In genomic region chr7:115328018-115328417, GRCh38 we compare ENCODE assay signal across 34 cellular contexts.
"Had no signal": no experiment of that assay in that cellular context is flagged by ENCODE, and none has a peak within 500 bp of the region (broad histone marks: within the 10 kb centered on the region; RNA-seq: fewer than 3 reads in every experiment).

No MANE protein-coding gene starts in this region.

- H3K27ac Mint-ChIP-seq: activated CD4-positive, alpha-beta memory T cell treated with anti-CD3 and anti-CD28 coated beads for 36 hours; activated CD4-positive, alpha-beta T cell treated with anti-CD3 and anti-CD28 coated beads, Interleukin-2, amount 10 ng/mL, durations not matched to agents 24 days and 14 days; activated naive CD4-positive, alpha-beta T cell treated with anti-CD3 and anti-CD28 coated beads for 36 hours; activated naive CD8-positive, alpha-beta T cell treated with anti-CD3 and anti-CD28 coated beads for 36 hours; activated T-helper 1 cell treated with anti-CD3 and anti-CD28 coated beads, Interleukin-12 subunit alpha, Interleukin-12 subunit beta, Interleukin-2, Interleukin-4 antibody, amounts not matched to agents 30 ng/mL and 10 ng/mL and 1 ng/mL, durations not matched to agents 14 hours and 24 hours and 36 hours; natural killer cell treated with Interleukin-12 subunit alpha and Interleukin-12 subunit beta and Interleukin-15 and Interleukin-18, amount 100 ng/mL, for 72 hours; progenitor cell of endocrine pancreas; stimulated activated memory B cell treated with anti-CD40 and anti-IgM and Interleukin-4, amounts not matched to agents 10 μg/mL and 1 μg/mL and 100 μg/mL, for 72 hours; stimulated activated naive CD8-positive, alpha-beta T cell treated with anti-CD3 and anti-CD28 coated beads, Interleukin-15, amount 100 ng/mL, for 72 hours; T-helper 17 cell; type B pancreatic cell had no signal

- H3K27me3 Mint-ChIP-seq: activated CD4-positive, alpha-beta memory T cell treated with anti-CD3 and anti-CD28 coated beads for 36 hours; activated CD4-positive, alpha-beta T cell treated with anti-CD3 and anti-CD28 coated beads, Interleukin-2, amount 10 ng/mL, durations not matched to agents 24 days and 14 days; activated naive CD8-positive, alpha-beta T cell treated with anti-CD3 and anti-CD28 coated beads for 36 hours; progenitor cell of endocrine pancreas; stimulated activated memory B cell treated with anti-CD40 and anti-IgM and Interleukin-4, amounts not matched to agents 10 μg/mL and 1 μg/mL and 100 μg/mL, for 72 hours; stimulated activated naive CD8-positive, alpha-beta T cell treated with anti-CD3 and anti-CD28 coated beads, Interleukin-15, amount 100 ng/mL, for 72 hours; T-helper 17 cell; type B pancreatic cell had no signal

- H3K4me3 Mint-ChIP-seq: activated CD4-positive, alpha-beta memory T cell treated with anti-CD3 and anti-CD28 coated beads for 36 hours; activated CD4-positive, alpha-beta T cell treated with anti-CD3 and anti-CD28 coated beads, Interleukin-2, amount 10 ng/mL, durations not matched to agents 24 days and 14 days; activated naive CD4-positive, alpha-beta T cell treated with anti-CD3 and anti-CD28 coated beads for 36 hours; activated naive CD8-positive, alpha-beta T cell treated with anti-CD3 and anti-CD28 coated beads for 36 hours; activated T-helper 1 cell treated with anti-CD3 and anti-CD28 coated beads, Interleukin-12 subunit alpha, Interleukin-12 subunit beta, Interleukin-2, Interleukin-4 antibody, amounts not matched to agents 30 ng/mL and 10 ng/mL and 1 ng/mL, durations not matched to agents 14 hours and 24 hours and 36 hours; natural killer cell treated with Interleukin-12 subunit alpha and Interleukin-12 subunit beta and Interleukin-15 and Interleukin-18, amount 100 ng/mL, for 72 hours; stimulated activated memory B cell treated with anti-CD40 and anti-IgM and Interleukin-4, amounts not matched to agents 10 μg/mL and 1 μg/mL and 100 μg/mL, for 72 hours; stimulated activated naive CD8-positive, alpha-beta T cell treated with anti-CD3 and anti-CD28 coated beads, Interleukin-15, amount 100 ng/mL, for 72 hours; T-helper 17 cell; type B pancreatic cell had no signal

- H3K4me3 ChIP-seq: adrenal gland, left lung, lower lobe of right lung, ovary, uterus had no signal

- DNase-seq: activated CD4-positive, alpha-beta memory T cell treated with anti-CD3 and anti-CD28 coated beads for 36 hours; activated CD4-positive, alpha-beta T cell treated with anti-CD3 and anti-CD28 coated beads, Interleukin-2, amount 10 ng/mL, durations not matched to agents 24 days and 14 days; activated CD4-positive, CD25-positive, alpha-beta regulatory T cell treated with anti-CD3 and anti-CD28 coated beads, Interleukin-2, amount 50 U/mL, for 72 hours; activated CD8-positive, alpha-beta memory T cell treated with anti-CD3 and anti-CD28 coated beads, Interleukin-2, amount 50 U/mL, for 4 hours; activated effector memory CD4-positive, alpha-beta T cell treated with anti-CD3 and anti-CD28 coated beads, Interleukin-2, amount 50 U/mL, for 16 hours; activated naive CD4-positive, alpha-beta T cell treated with anti-CD3 and anti-CD28 coated beads for 36 hours; activated naive CD8-positive, alpha-beta T cell treated with anti-CD3 and anti-CD28 coated beads for 36 hours; activated T-cell treated with anti-CD3 and anti-CD28 coated beads, Interleukin-2, amount 50 U/mL, for 1 hour; adrenal gland; aorta; brain microvascular endothelial cell; caudate nucleus; cortex of kidney; left lung; lower lobe of right lung; mesendoderm; ovary; retina; small intestine; stimulated activated CD4-positive, alpha-beta T cell treated with anti-CD3 and anti-CD28 coated beads, Interleukin-4, amount 100 ng/mL, for 4 hours; stimulated activated CD8-positive, alpha-beta memory T cell treated with anti-CD3 and anti-CD28 coated beads, Interleukin-4, amount 100 ng/mL, for 48 hours; stimulated activated naive CD8-positive, alpha-beta T cell treated with anti-CD3 and anti-CD28 coated beads, Interleukin-15, amount 100 ng/mL, for 72 hours; substantia nigra; T-helper 17 cell; T1000; uterus had no signal

- H3K9me3 ChIP-seq: adrenal gland, left lung, lower lobe of right lung, neutrophil, ovary, uterus had no signal

- ATAC-seq: esophagus mucosa; left lung; lower lobe of right lung; natural killer cell treated with Interleukin-12 subunit alpha and Interleukin-12 subunit beta and Interleukin-15 and Interleukin-18, amount 100 ng/mL, for 72 hours; sciatic nerve; stimulated activated memory B cell treated with anti-CD40 and anti-IgM and Interleukin-4, amounts not matched to agents 10 μg/mL and 1 μg/mL and 100 μg/mL, for 72 hours; stimulated activated naive CD8-positive, alpha-beta T cell treated with anti-CD3 and anti-CD28 coated beads, Interleukin-15, amount 100 ng/mL, for 72 hours; T-helper 17 cell had no signal

- H3K9me3 Mint-ChIP-seq: activated CD4-positive, alpha-beta memory T cell treated with anti-CD3 and anti-CD28 coated beads for 36 hours; activated naive CD4-positive, alpha-beta T cell treated with anti-CD3 and anti-CD28 coated beads for 36 hours; activated naive CD8-positive, alpha-beta T cell treated with anti-CD3 and anti-CD28 coated beads for 36 hours; activated T-helper 1 cell treated with anti-CD3 and anti-CD28 coated beads, Interleukin-12 subunit alpha, Interleukin-12 subunit beta, Interleukin-2, Interleukin-4 antibody, amounts not matched to agents 30 ng/mL and 10 ng/mL and 1 ng/mL, durations not matched to agents 14 hours and 24 hours and 36 hours; natural killer cell treated with Interleukin-12 subunit alpha and Interleukin-12 subunit beta and Interleukin-15 and Interleukin-18, amount 100 ng/mL, for 72 hours; stimulated activated memory B cell treated with anti-CD40 and anti-IgM and Interleukin-4, amounts not matched to agents 10 μg/mL and 1 μg/mL and 100 μg/mL, for 72 hours; stimulated activated naive CD8-positive, alpha-beta T cell treated with anti-CD3 and anti-CD28 coated beads, Interleukin-15, amount 100 ng/mL, for 72 hours; type B pancreatic cell had no signal

- H3K27ac ChIP-seq: adrenal gland, brain microvascular endothelial cell, left lung, lower lobe of right lung, neutrophil, ovary, uterus had no signal

- H3K27me3 ChIP-seq: adrenal gland, brain microvascular endothelial cell, left lung, neutrophil, ovary, uterus had no signal

- H3K4me1 Mint-ChIP-seq: activated CD4-positive, alpha-beta T cell treated with anti-CD3 and anti-CD28 coated beads, Interleukin-2, amount 10 ng/mL, durations not matched to agents 24 days and 14 days; activated naive CD8-positive, alpha-beta T cell treated with anti-CD3 and anti-CD28 coated beads for 36 hours; stimulated activated memory B cell treated with anti-CD40 and anti-IgM and Interleukin-4, amounts not matched to agents 10 μg/mL and 1 μg/mL and 100 μg/mL, for 72 hours; stimulated activated naive CD8-positive, alpha-beta T cell treated with anti-CD3 and anti-CD28 coated beads, Interleukin-15, amount 100 ng/mL, for 72 hours; T-helper 17 cell had no signal

- H3K36me3 ChIP-seq: adrenal gland, brain microvascular endothelial cell, left lung, lower lobe of right lung, neutrophil, ovary, uterus had no signal

- H3K4me1 ChIP-seq: adrenal gland, left lung, lower lobe of right lung, uterus had no signal

- H3K36me3 Mint-ChIP-seq: activated CD4-positive, alpha-beta memory T cell treated with anti-CD3 and anti-CD28 coated beads for 36 hours; activated naive CD8-positive, alpha-beta T cell treated with anti-CD3 and anti-CD28 coated beads for 36 hours; natural killer cell treated with Interleukin-12 subunit alpha and Interleukin-12 subunit beta and Interleukin-15 and Interleukin-18, amount 100 ng/mL, for 72 hours; stimulated activated memory B cell treated with anti-CD40 and anti-IgM and Interleukin-4, amounts not matched to agents 10 μg/mL and 1 μg/mL and 100 μg/mL, for 72 hours; type B pancreatic cell had no signal
